Comparison of ENCODE assay signal across 8 cellular contexts in the genomic region with DNA sequence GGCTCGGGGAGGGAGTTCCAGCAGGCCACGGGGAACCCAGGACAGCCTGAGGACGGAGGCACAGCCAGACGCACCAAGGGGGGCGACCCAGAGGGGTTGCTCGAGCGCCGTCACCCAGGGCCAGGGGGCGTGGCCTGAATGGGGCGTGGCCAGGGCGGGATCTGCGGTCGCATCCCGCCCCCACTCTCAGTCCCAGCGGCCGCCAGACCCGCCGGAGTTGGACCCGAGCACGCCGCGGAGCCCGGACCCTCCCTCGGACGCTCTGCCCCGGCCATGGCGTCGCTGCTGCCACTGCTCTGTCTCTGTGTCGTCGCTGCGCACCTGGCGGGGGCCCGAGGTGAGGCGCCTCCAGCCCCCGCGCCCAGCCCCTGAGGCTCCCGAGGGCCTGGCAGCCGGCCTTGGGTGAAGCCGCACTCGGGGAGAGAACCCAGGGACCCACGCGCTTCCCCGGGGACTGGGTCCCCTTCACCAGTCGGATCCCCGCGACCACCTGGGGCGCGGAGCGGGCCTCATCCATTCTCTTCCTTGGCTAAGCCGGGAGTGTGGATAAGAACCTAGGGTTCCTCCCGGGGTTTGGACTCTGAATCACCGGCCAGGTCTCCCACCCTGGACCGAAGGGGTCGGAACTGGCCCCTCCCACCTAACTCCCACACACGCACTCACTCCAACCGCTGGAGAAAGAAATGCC. TPM values are rescaled to one million over a fixed set of nuclear protein-coding genes. Genes with fewer than 3 reads are reported as not detected.
DNase-seq lines count a peak whose midpoint lies in the region; ATAC-seq and TF ChIP-seq lines count a peak whose summit lies in the region.

A gene with protein sequence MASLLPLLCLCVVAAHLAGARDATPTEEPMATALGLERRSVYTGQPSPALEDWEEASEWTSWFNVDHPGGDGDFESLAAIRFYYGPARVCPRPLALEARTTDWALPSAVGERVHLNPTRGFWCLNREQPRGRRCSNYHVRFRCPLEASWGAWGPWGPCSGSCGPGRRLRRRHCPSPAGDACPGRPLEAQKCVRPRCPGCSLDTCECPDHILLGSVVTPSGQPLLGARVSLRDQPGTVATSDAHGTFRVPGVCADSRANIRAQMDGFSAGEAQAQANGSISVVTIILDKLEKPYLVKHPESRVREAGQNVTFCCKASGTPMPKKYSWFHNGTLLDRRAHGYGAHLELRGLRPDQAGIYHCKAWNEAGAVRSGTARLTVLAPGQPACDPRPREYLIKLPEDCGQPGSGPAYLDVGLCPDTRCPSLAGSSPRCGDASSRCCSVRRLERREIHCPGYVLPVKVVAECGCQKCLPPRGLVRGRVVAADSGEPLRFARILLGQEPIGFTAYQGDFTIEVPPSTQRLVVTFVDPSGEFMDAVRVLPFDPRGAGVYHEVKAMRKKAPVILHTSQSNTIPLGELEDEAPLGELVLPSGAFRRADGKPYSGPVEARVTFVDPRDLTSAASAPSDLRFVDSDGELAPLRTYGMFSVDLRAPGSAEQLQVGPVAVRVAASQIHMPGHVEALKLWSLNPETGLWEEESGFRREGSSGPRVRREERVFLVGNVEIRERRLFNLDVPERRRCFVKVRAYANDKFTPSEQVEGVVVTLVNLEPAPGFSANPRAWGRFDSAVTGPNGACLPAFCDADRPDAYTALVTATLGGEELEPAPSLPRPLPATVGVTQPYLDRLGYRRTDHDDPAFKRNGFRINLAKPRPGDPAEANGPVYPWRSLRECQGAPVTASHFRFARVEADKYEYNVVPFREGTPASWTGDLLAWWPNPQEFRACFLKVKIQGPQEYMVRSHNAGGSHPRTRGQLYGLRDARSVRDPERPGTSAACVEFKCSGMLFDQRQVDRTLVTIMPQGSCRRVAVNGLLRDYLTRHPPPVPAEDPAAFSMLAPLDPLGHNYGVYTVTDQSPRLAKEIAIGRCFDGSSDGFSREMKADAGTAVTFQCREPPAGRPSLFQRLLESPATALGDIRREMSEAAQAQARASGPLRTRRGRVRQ (plus strand): TSS at position 189 of the 688 bp plus-strand sequence. CDS start 85 bp downstream, at position 274.

- H3K9ac ChIP-seq in skeletal muscle satellite cell (ENCODE audit: low read depth, low read length): no peak within 1 kb of the TSS

- H3K4me3 Mint-ChIP-seq in MCF 10A (ENCODE audit: unreplicated experiment): no peak within 1 kb of the TSS

- no peaks in the 10 kb centered on the region for H3K27me3 Mint-ChIP-seq in MCF 10A (ENCODE audit: insufficient read depth, unreplicated experiment)

- peaks cover 0 to 7% of the 10 kb centered on the region in 2 donors for H3K4me1 ChIP-seq in breast epithelium
- H3K4me1 ChIP-seq in cardiac muscle cell (ENCODE audit: low read depth): no peaks in the 10 kb centered on the region
- H3K4me1 ChIP-seq in skeletal muscle satellite cell (ENCODE audit: control insufficient read depth, insufficient read depth, low read length): peaks cover 21% of the 10 kb centered on the region

- BruUV-seq in MCF 10A (replicated peaks; lab: Mats Ljungman, UMichigan): no TSS peak

- peak within 1 kb of the TSS; percentile 28 to 70 (median 52) for H3K4me3 ChIP-seq in breast epithelium
- H3K4me3 ChIP-seq in cardiac muscle cell: peak within 1 kb of the TSS; percentile 39
- peak within 1 kb of the TSS; percentile 49 for H3K4me3 ChIP-seq in skeletal muscle satellite cell (ENCODE audit: low read length)

- no peaks in the 10 kb centered on the region for H3K4me1 Mint-ChIP-seq in MCF 10A (ENCODE audit: insufficient read depth, unreplicated experiment)

- DNase-seq in breast epithelium (ENCODE audit: low spot score in 2 of 2) (peak in 1 of 2 donors; percentile 35), MCF 10A (ENCODE audit: unreplicated experiment) (no peak), cardiac muscle cell (ENCODE audit: low read depth in 1 of 2, low spot score in 1 of 2) (peak; percentile 32 to 78), NCI-H2107 treated with DMSO at 0.1 percent for 48 hours (lab: John Stamatoyannopoulos, UW; ENCODE audit: unreplicated experiment) (no peak), NCI-H2107 (lab: John Stamatoyannopoulos, UW) (no peak)
- DNase-seq in activated CD4-positive, alpha-beta T cell treated with anti-CD3 and anti-CD28 coated beads, Interleukin-2, amount 50 U/mL, for 1 hour: peak; percentile 35

- H3K36me3 Mint-ChIP-seq in MCF 10A (ENCODE audit: insufficient read depth, unreplicated experiment): peaks cover 7% of the 10 kb centered on the region

- TF ChIP-seq CTCF in breast epithelium (IDR thresholded peaks at IDR 0.05) (peak in 2 of 3 donors; percentile 15 to 17), MCF 10A (IDR thresholded peaks at IDR 0.05; ENCODE audit: unreplicated experiment) (no peak), cardiac muscle cell (IDR thresholded peaks at IDR 0.05; ENCODE audit: low read depth, low read length) (no peak)

- H3K27ac Mint-ChIP-seq in MCF 10A (ENCODE audit: low read depth, unreplicated experiment): no peak within 1 kb of the TSS

- ATAC-seq in HG03439 (IDR thresholded peaks at IDR 0.05; ENCODE audit: unreplicated experiment): no peak

- H3K9me3 ChIP-seq in breast epithelium: peaks cover 0 to 5% of the 10 kb centered on the region in 2 donors
- no peaks in the 10 kb centered on the region for H3K9me3 ChIP-seq in cardiac muscle cell (ENCODE audit: low read depth)
- H3K9me3 ChIP-seq in skeletal muscle satellite cell (replicated peaks; ENCODE audit: low read length): no peaks in the 10 kb centered on the region

- H3K27me3 ChIP-seq in breast epithelium (no peaks in the 10 kb centered on the region), cardiac muscle cell (peaks cover 8% of the 10 kb centered on the region), skeletal muscle satellite cell (ENCODE audit: control insufficient read depth, insufficient read depth, low read length) (peaks cover 30% of the 10 kb centered on the region)

- no peaks in the 10 kb centered on the region for H3K9me3 Mint-ChIP-seq in MCF 10A (ENCODE audit: unreplicated experiment)

- no peaks in the 10 kb centered on the region for H3K36me3 ChIP-seq in breast epithelium
- H3K36me3 ChIP-seq in cardiac muscle cell: no peaks in the 10 kb centered on the region
- no peaks in the 10 kb centered on the region for H3K36me3 ChIP-seq in skeletal muscle satellite cell (ENCODE audit: insufficient read depth, low read length)

- TF ChIP-seq POLR2A in breast epithelium (IDR thresholded peaks at IDR 0.05): no peak

- POLR2A ChIA-PET in MCF 10A (lab: Yijun Ruan, JAX): interaction anchor here (0.6 to 0.9 kb wide), 2 partner anchors 17 to 68 kb away, joined by 3 to 5 read pairs; no protein-coding TSS in a partner anchor

- H3K4me2 ChIP-seq in skeletal muscle satellite cell (ENCODE audit: low read length): peak within 1 kb of the TSS; percentile 62

- intact Hi-C loops in breast epithelium (cut with DNase I; ENCODE audit: low total_unique reads) (loop anchor here (10.0 kb wide), 1 partner anchor 417 kb away; no protein-coding TSS in a partner anchor), MCF 10A (cut with micrococcal nuclease) (no loop called here)

- CTCF ChIA-PET in MCF 10A (lab: Yijun Ruan, JAX): interaction anchor here (0.5 to 1.2 kb wide), 2 partner anchors 416 to 717 kb away, joined by 3 to 5 read pairs; no protein-coding TSS in a partner anchor

- peak within 1 kb of the TSS; percentile 10 to 19 for H3K27ac ChIP-seq in breast epithelium
- no peak within 1 kb of the TSS for H3K27ac ChIP-seq in cardiac muscle cell

RNA-seq across cellular contexts. Expression of the gene that starts here (rescaled TPM):
- total RNA-seq in breast epithelium (under 1 TPM; 0.15 to 0.66 (median 0.16) TPM), MCF 10A (2022) (0.12 and 0.29 TPM in 2 replicates), cardiac muscle cell (7.5 and 8.4 TPM in 2 replicates)
- 2.2 and 6.7 TPM in 2 replicates for polyA plus RNA-seq in cardiac muscle cell
- total RNA-seq in skeletal muscle satellite cell (2012; rRNA removed): 0.25 and 0.66 TPM in 2 replicates

Comparison
In these comparisons a context has a peak if more than half of its experiments do, and no peak if none do; other contexts are left out.
1. CTCF ChIP-seq: peak in breast epithelium (2 of 3); none in MCF 10A (single experiment) and cardiac muscle cell (single experiment).
2. DNase-seq: peak in activated CD4-positive, alpha-beta T cell treated with anti-CD3 and anti-CD28 coated beads, Interleukin-2, amount 50 U/mL, for 1 hour (single experiment) and cardiac muscle cell (2 of 2); none in MCF 10A (single experiment), NCI-H2107 treated with DMSO at 0.1 percent for 48 hours (single experiment) and NCI-H2107 (single experiment).
3. Peak in every context shown above with its lines, with median percentiles within 50 percentile points of each other: H3K4me3 ChIP-seq.